ENCODE assay signal across 1 cellular context in the genomic region with DNA sequence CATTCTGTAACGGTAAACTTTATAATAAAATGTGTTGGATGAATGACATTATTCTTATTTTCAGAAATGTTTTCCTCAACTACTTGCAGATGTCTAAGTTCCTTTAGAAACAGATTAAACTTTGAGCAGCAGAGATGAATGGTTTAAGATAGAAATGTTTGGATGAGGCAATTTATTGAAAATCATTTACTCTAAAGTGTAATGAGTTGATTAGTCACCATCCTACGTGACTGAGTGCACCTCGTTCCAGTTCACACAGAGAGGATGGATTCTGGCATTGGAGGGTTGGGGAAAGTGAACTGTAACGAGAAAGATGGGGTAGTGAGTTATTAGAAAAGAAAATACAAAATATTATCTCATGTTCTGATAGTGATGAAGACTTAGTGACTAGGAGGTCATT.
A peak's percentile ranks its signal among the peaks of the same experiment; 100 is the strongest.
TF ChIP-seq lines count a peak whose summit lies in the region.

No MANE protein-coding gene starts in this region.

TF ChIP-seq in HepG2, 621 proteins besides CTCF, POLR2A, EP300 and RAD21:
- TF ChIP-seq, protein P1, sequence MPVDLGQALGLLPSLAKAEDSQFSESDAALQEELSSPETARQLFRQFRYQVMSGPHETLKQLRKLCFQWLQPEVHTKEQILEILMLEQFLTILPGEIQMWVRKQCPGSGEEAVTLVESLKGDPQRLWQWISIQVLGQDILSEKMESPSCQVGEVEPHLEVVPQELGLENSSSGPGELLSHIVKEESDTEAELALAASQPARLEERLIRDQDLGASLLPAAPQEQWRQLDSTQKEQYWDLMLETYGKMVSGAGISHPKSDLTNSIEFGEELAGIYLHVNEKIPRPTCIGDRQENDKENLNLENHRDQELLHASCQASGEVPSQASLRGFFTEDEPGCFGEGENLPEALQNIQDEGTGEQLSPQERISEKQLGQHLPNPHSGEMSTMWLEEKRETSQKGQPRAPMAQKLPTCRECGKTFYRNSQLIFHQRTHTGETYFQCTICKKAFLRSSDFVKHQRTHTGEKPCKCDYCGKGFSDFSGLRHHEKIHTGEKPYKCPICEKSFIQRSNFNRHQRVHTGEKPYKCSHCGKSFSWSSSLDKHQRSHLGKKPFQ (CRISPR knock-in tag; IDR thresholded peaks at IDR 0.05; ENCODE audit: insufficient replicate concordance): peak; percentile 53
- no peak for TF ChIP-seq ZNF3 (CRISPR knock-in tag; IDR thresholded peaks at IDR 0.05)
- TF ChIP-seq POLR2AphosphoS5 (IDR thresholded peaks at IDR 0.05; ENCODE audit: low read depth, low read length): no peak
- TF ChIP-seq LCORL (IDR thresholded peaks at IDR 0.05): no peak
- TF ChIP-seq LCORL (CRISPR knock-in tag; IDR thresholded peaks at IDR 0.05): no peak
- peak; percentile 59; the same call in 1 of the 2 replicates for TF ChIP-seq MED1 (CRISPR knock-in tag; IDR thresholded peaks at IDR 0.05)
- TF ChIP-seq ZNF878 (CRISPR knock-in tag; IDR thresholded peaks at IDR 0.05): 0 out of 2 replicates have a peak, but pooled peaks have one; percentile 19
- TF ChIP-seq ZNF768 (CRISPR knock-in tag; IDR thresholded peaks at IDR 0.05): no peak
- TF ChIP-seq, protein P2, sequence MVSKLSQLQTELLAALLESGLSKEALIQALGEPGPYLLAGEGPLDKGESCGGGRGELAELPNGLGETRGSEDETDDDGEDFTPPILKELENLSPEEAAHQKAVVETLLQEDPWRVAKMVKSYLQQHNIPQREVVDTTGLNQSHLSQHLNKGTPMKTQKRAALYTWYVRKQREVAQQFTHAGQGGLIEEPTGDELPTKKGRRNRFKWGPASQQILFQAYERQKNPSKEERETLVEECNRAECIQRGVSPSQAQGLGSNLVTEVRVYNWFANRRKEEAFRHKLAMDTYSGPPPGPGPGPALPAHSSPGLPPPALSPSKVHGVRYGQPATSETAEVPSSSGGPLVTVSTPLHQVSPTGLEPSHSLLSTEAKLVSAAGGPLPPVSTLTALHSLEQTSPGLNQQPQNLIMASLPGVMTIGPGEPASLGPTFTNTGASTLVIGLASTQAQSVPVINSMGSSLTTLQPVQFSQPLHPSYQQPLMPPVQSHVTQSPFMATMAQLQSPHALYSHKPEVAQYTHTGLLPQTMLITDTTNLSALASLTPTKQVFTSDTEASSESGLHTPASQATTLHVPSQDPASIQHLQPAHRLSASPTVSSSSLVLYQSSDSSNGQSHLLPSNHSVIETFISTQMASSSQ (IDR thresholded peaks at IDR 0.05; ENCODE audit: low read depth): no peak
- TF ChIP-seq, protein P2 (CRISPR knock-in tag; IDR thresholded peaks at IDR 0.05; ENCODE audit: borderline replicate concordance): no peak
- TF ChIP-seq, protein P3, sequence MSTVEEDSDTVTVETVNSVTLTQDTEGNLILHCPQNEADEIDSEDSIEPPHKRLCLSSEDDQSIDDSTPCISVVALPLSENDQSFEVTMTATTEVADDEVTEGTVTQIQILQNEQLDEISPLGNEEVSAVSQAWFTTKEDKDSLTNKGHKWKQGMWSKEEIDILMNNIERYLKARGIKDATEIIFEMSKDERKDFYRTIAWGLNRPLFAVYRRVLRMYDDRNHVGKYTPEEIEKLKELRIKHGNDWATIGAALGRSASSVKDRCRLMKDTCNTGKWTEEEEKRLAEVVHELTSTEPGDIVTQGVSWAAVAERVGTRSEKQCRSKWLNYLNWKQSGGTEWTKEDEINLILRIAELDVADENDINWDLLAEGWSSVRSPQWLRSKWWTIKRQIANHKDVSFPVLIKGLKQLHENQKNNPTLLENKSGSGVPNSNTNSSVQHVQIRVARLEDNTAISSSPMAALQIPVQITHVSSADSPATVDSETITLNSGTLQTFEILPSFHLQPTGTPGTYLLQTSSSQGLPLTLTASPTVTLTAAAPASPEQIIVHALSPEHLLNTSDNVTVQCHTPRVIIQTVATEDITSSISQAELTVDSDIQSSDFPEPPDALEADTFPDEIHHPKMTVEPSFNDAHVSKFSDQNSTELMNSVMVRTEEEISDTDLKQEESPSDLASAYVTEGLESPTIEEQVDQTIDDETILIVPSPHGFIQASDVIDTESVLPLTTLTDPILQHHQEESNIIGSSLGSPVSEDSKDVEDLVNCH (CRISPR knock-in tag; IDR thresholded peaks at IDR 0.05): no peak
- peak; percentile 35; the same call in 1 of the 2 replicates for TF ChIP-seq AHDC1 (CRISPR knock-in tag; IDR thresholded peaks at IDR 0.05; ENCODE audit: borderline replicate concordance)
- no peak for TF ChIP-seq SRF (IDR thresholded peaks at IDR 0.05; ENCODE audit: low read depth, low read length)
- TF ChIP-seq, protein P4, sequence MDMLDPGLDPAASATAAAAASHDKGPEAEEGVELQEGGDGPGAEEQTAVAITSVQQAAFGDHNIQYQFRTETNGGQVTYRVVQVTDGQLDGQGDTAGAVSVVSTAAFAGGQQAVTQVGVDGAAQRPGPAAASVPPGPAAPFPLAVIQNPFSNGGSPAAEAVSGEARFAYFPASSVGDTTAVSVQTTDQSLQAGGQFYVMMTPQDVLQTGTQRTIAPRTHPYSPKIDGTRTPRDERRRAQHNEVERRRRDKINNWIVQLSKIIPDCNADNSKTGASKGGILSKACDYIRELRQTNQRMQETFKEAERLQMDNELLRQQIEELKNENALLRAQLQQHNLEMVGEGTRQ (IDR thresholded peaks at IDR 0.05; ENCODE audit: low read depth, low read length): no peak
- TF ChIP-seq, protein P4 (CRISPR knock-in tag; IDR thresholded peaks at IDR 0.05; ENCODE audit: borderline replicate concordance): 0 out of 2 replicates have a peak, but pooled peaks have one; percentile 20
TF ChIP-seq in HepG2: peak in this region for 5.
